ENCODE assay signal across 8 cellular contexts in the genomic region with DNA sequence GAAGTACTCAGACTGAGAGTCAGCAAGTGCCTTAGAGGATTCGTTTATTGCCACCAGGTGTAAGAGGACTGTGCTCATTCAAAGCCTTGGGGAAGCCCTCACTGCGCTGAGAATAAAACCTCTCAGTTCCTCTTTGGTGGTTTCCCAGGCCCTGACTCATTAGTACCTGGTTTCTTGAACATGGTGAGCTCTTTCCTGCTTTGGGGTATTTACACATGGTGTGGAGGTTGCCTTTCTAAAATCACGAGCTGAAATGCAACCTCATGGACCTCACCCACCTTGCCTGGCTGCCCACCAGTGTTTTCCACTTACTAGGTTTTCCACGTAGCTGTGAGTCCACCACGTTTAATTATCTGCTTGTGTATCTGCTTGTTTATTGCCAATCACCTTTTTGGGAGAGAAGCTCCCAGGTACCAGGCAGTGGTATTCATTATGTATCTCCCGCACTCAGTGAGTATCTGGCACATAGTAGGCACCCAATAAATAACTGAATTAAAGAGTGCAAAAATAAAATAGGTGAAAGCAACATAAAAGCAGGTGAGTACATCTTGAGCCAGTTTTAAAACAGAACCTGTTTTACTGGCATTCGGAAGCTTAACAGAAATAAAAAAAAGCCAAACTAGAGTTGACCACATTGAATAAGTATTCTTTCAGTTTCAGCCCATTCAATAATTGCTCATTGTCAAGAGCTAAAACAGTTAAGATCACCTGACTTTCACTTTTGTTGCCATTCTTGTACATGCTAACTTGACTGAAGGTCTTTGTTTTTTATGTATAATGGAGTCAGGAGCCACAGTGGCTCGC.
DNase-seq lines count a peak whose midpoint lies in the region; ATAC-seq lines count a peak whose summit lies in the region.

No MANE protein-coding gene starts in this region.

- DNase-seq in activated CD4-positive, alpha-beta T cell treated with anti-CD3 and anti-CD28 coated beads, Interleukin-2, amount 10 ng/mL, durations not matched to agents 7 days and 5 days = peak; percentile 12
- DNase-seq in activated CD4-positive, alpha-beta T cell treated with anti-CD3 and anti-CD28 coated beads for 4 hours = no peak
- DNase-seq in NOMO-1 treated with dmso at 0.1 percent for 144 hours (lab: John Stamatoyannopoulos, UW; ENCODE audit: unreplicated experiment) (peak; percentile 97), memory B cell (ENCODE audit: low spot score in 2 of 2) (peak; percentile 42 to 74), NCI-H2171 treated with DMSO at 0.1 percent for 48 hours (lab: John Stamatoyannopoulos, UW) (no peak), DMS114 treated with DMSO at 0.1 percent for 48 hours (lab: John Stamatoyannopoulos, UW; ENCODE audit: unreplicated experiment) (no peak), T1000 (lab: John Stamatoyannopoulos, UW) (no peak)

- peaks cover 10% of the 10 kb centered on the region for H3K27me3 Mint-ChIP-seq in activated CD4-positive, alpha-beta T cell treated with anti-CD3 and anti-CD28 coated beads, Interleukin-2, amount 10 ng/mL, durations not matched to agents 7 days and 5 days
- H3K27me3 Mint-ChIP-seq in memory B cell = peaks cover 13% of the 10 kb centered on the region

- H3K9me3 Mint-ChIP-seq in activated CD4-positive, alpha-beta T cell treated with anti-CD3 and anti-CD28 coated beads, Interleukin-2, amount 10 ng/mL, durations not matched to agents 7 days and 5 days = no peaks in the 10 kb centered on the region
- no peaks in the 10 kb centered on the region for H3K9me3 Mint-ChIP-seq in memory B cell

- no peak overlapping the region for H3K27ac Mint-ChIP-seq in activated CD4-positive, alpha-beta T cell treated with anti-CD3 and anti-CD28 coated beads, Interleukin-2, amount 10 ng/mL, durations not matched to agents 7 days and 5 days
- H3K27ac Mint-ChIP-seq in memory B cell = peak overlapping the region; percentile 72

- H3K4me3 Mint-ChIP-seq in activated CD4-positive, alpha-beta T cell treated with anti-CD3 and anti-CD28 coated beads, Interleukin-2, amount 10 ng/mL, durations not matched to agents 7 days and 5 days = no peak overlapping the region
- peak overlapping the region; percentile 25 for H3K4me3 Mint-ChIP-seq in memory B cell

- CTCF ChIA-PET in activated CD4-positive, alpha-beta T cell treated with anti-CD3 and anti-CD28 coated beads, Interleukin-2, amount 10 ng/mL, durations not matched to agents 7 days and 5 days (lab: Charles Lee) = interaction anchor here (0.5 kb wide), 1 partner anchor 566 kb away, joined by 3 read pairs; no protein-coding TSS in a partner anchor

- ATAC-seq in HG02943 (IDR thresholded peaks at IDR 0.05; ENCODE audit: low read depth, unreplicated experiment) (peak; percentile 81), memory B cell (ENCODE audit: low read depth) (peak; percentile 95)

- POLR2A ChIA-PET in activated CD4-positive, alpha-beta T cell treated with anti-CD3 and anti-CD28 coated beads, Interleukin-2, amount 10 ng/mL, durations not matched to agents 7 days and 5 days (lab: Charles Lee) = no interaction called here

- no peaks in the 10 kb centered on the region for H3K36me3 Mint-ChIP-seq in activated CD4-positive, alpha-beta T cell treated with anti-CD3 and anti-CD28 coated beads, Interleukin-2, amount 10 ng/mL, durations not matched to agents 7 days and 5 days (ENCODE audit: low read depth)
- H3K36me3 Mint-ChIP-seq in memory B cell = no peaks in the 10 kb centered on the region

- H3K4me1 Mint-ChIP-seq in activated CD4-positive, alpha-beta T cell treated with anti-CD3 and anti-CD28 coated beads, Interleukin-2, amount 10 ng/mL, durations not matched to agents 7 days and 5 days = peaks cover 12% of the 10 kb centered on the region
- H3K4me1 Mint-ChIP-seq in memory B cell = peaks cover 18% of the 10 kb centered on the region

Comparison
In these comparisons a context has a peak if more than half of its experiments do, and no peak if none do; other contexts are left out.
1. DNase-seq: peak in activated CD4-positive, alpha-beta T cell treated with anti-CD3 and anti-CD28 coated beads, Interleukin-2, amount 10 ng/mL, durations not matched to agents 7 days and 5 days (single experiment), NOMO-1 treated with dmso at 0.1 percent for 144 hours (single experiment) and memory B cell (2 of 2); none in activated CD4-positive, alpha-beta T cell treated with anti-CD3 and anti-CD28 coated beads for 4 hours (0 of 2), NCI-H2171 treated with DMSO at 0.1 percent for 48 hours (single experiment), DMS114 treated with DMSO at 0.1 percent for 48 hours (single experiment) and T1000 (single experiment).